Comparison of ENCODE assay signal across 8 cellular contexts in genomic region chr19:2084993-2085720, GRCh38. TPM values are rescaled to one million over a fixed set of nuclear protein-coding genes. Genes with fewer than 3 reads are reported as not detected.
DNase-seq lines count a peak whose midpoint lies in the region; ATAC-seq, FAIRE-seq and TF ChIP-seq lines count a peak whose summit lies in the region.

No MANE protein-coding gene starts in this region.

- H3K27ac Mint-ChIP-seq in osteocyte (ENCODE audit: unreplicated experiment): peak overlapping the region; percentile 78

- FAIRE-seq in urothelium cell line (lab: Jason Lieb, UNC): no peak

- DNase-seq in KBM-7 (peak; percentile 98), osteocyte (ENCODE audit: extremely low spot score, unreplicated experiment) (no peak), urothelium cell line (ENCODE audit: low spot score) (peak; percentile 42), DMS79 treated with DMSO at 0.1 percent for 48 hours (lab: John Stamatoyannopoulos, UW) (no peak)
- peak; percentile 67 to 92 for DNase-seq in activated CD4-positive, alpha-beta T cell treated with anti-CD3 and anti-CD28 coated beads, Interleukin-2, amount 50 U/mL, for 24 hours (ENCODE audit: low read depth in 1 of 2, low spot score in 1 of 2)
- peak; percentile 90 for DNase-seq in effector CD4-positive, alpha-beta T cell

- H3K36me3 Mint-ChIP-seq in osteocyte (ENCODE audit: unreplicated experiment): peaks cover 8% of the 10 kb centered on the region

- no peak for ATAC-seq in GM19463 (IDR thresholded peaks at IDR 0.05; ENCODE audit: unreplicated experiment)

- no peak overlapping the region for H3K4me3 Mint-ChIP-seq in osteocyte (ENCODE audit: unreplicated experiment)

- in situ Hi-C loops in KBM-7 (cut with MboI; ENCODE audit: low pct_unique_long_range_greater_than_20kb, low sequenced_read_pairs): no loop called here

- peaks cover 31% of the 10 kb centered on the region for H3K4me1 Mint-ChIP-seq in osteocyte (ENCODE audit: unreplicated experiment)

- no peak for TF ChIP-seq CTCF in osteocyte (IDR thresholded peaks at IDR 0.05)

- H3K27me3 Mint-ChIP-seq in osteocyte (ENCODE audit: unreplicated experiment): no peaks in the 10 kb centered on the region

- H3K9me3 Mint-ChIP-seq in osteocyte (ENCODE audit: unreplicated experiment): no peaks in the 10 kb centered on the region

- peak; percentile 83 for TF ChIP-seq POLR2A in GM19193 (IDR thresholded peaks at IDR 0.05; ENCODE audit: extremely low read depth, insufficient read depth, insufficient read length)

RNA-seq across cellular contexts. Expression of gene MOB3A, which starts 11.0 kb away (rescaled TPM):
- 50.6 and 54.2 TPM in 2 replicates for total RNA-seq in osteocyte

RNA-seq across cellular contexts. Expression of gene IZUMO4, which starts 11.6 kb away (rescaled TPM):
- total RNA-seq in osteocyte: 3.8 and 4.8 TPM in 2 replicates

RNA-seq across cellular contexts. Expression of gene MKNK2, which starts 34.1 kb away (rescaled TPM):
- total RNA-seq in osteocyte: 81.3 and 83.3 TPM in 2 replicates

Comparison
In these comparisons a context has a peak if more than half of its experiments do, and no peak if none do; other contexts are left out.
1. DNase-seq: peak in KBM-7 (single experiment), activated CD4-positive, alpha-beta T cell treated with anti-CD3 and anti-CD28 coated beads, Interleukin-2, amount 50 U/mL, for 24 hours (2 of 2), effector CD4-positive, alpha-beta T cell (single experiment) and urothelium cell line (single experiment); none in osteocyte (single experiment) and DMS79 treated with DMSO at 0.1 percent for 48 hours (single experiment).